8 cellular contexts compared by ENCODE assay signal in genomic region chr1:30908446-30908885, GRCh38. TPM values are rescaled to one million over a fixed set of nuclear protein-coding genes. Genes with fewer than 3 reads are reported as not detected.
DNase-seq lines count a peak whose midpoint lies in the region; ATAC-seq and TF ChIP-seq lines count a peak whose summit lies in the region.

Gene SDC3, minus strand, starts transcription at chr1:30908758. Its CDS starts 172 bp downstream, at chr1:30908586.

- peak within 1 kb of the TSS; percentile 48 for H3K4me3 ChIP-seq in WERI-Rb-1 (ENCODE audit: low read depth, low read length)
- H3K4me3 ChIP-seq in foreskin fibroblast (ENCODE audit: low read depth in 1 of 2, low read length in 2 of 2): peak within 1 kb of the TSS; percentile 66 to 73
- H3K4me3 ChIP-seq in neuron (ENCODE audit: low read length): peak within 1 kb of the TSS; percentile 75

- no peaks in the 10 kb centered on the region for H3K9me3 Mint-ChIP-seq in activated CD8-positive, alpha-beta memory T cell treated with anti-CD3 and anti-CD28 coated beads, Interleukin-2, amount 10 ng/mL, durations not matched to agents 7 days and 5 days (ENCODE audit: low read depth)

- H3K27me3 Mint-ChIP-seq in activated CD8-positive, alpha-beta memory T cell treated with anti-CD3 and anti-CD28 coated beads, Interleukin-2, amount 10 ng/mL, durations not matched to agents 7 days and 5 days: peaks cover 58% of the 10 kb centered on the region

- DNase-seq in activated CD8-positive, alpha-beta memory T cell treated with anti-CD3 and anti-CD28 coated beads, Interleukin-2, amount 10 ng/mL, durations not matched to agents 7 days and 5 days: no peak
- DNase-seq in activated CD8-positive, alpha-beta memory T cell treated with anti-CD3 and anti-CD28 coated beads, Interleukin-2, amount 50 U/mL, for 4 hours: no peak
- DNase-seq in WERI-Rb-1 (no peak), foreskin fibroblast (peak in 1 of 2 donors; percentile 72), NK-92 (lab: John Stamatoyannopoulos, UW; ENCODE audit: unreplicated experiment) (no peak), HK-2 (ENCODE audit: unreplicated experiment) (no peak), DMS114 treated with DMSO at 0.1 percent for 48 hours (lab: John Stamatoyannopoulos, UW; ENCODE audit: unreplicated experiment) (no peak)

- CTCF ChIA-PET in activated CD8-positive, alpha-beta memory T cell treated with anti-CD3 and anti-CD28 coated beads, Interleukin-2, amount 10 ng/mL, durations not matched to agents 7 days and 5 days (lab: Charles Lee): interaction anchor here (6.7 kb wide), 1 partner anchor 106 kb away, joined by 120 read pairs; no protein-coding TSS in a partner anchor

- no peak within 1 kb of the TSS for H2AFZ ChIP-seq in neuron (ENCODE audit: low read depth, low read length)

- peak; percentile 70 for ATAC-seq in activated CD8-positive, alpha-beta memory T cell treated with anti-CD3 and anti-CD28 coated beads, Interleukin-2, amount 10 ng/mL, durations not matched to agents 7 days and 5 days

- no peak within 1 kb of the TSS for H3K27ac Mint-ChIP-seq in activated CD8-positive, alpha-beta memory T cell treated with anti-CD3 and anti-CD28 coated beads, Interleukin-2, amount 10 ng/mL, durations not matched to agents 7 days and 5 days

- peaks cover 38% of the 10 kb centered on the region for H3K4me1 ChIP-seq in neuron (ENCODE audit: insufficient read depth, low read length)

- peaks cover 14% of the 10 kb centered on the region for H3K4me1 Mint-ChIP-seq in activated CD8-positive, alpha-beta memory T cell treated with anti-CD3 and anti-CD28 coated beads, Interleukin-2, amount 10 ng/mL, durations not matched to agents 7 days and 5 days

- no peaks in the 10 kb centered on the region for H3K36me3 Mint-ChIP-seq in activated CD8-positive, alpha-beta memory T cell treated with anti-CD3 and anti-CD28 coated beads, Interleukin-2, amount 10 ng/mL, durations not matched to agents 7 days and 5 days

- no peaks in the 10 kb centered on the region for H3K36me3 ChIP-seq in WERI-Rb-1
- H3K36me3 ChIP-seq in neuron (ENCODE audit: insufficient read depth, low read length): no peaks in the 10 kb centered on the region

- no peak for TF ChIP-seq CTCF in WERI-Rb-1 (IDR thresholded peaks at IDR 0.05; ENCODE audit: low read depth, low read length)
- no peak for TF ChIP-seq CTCF in foreskin fibroblast (IDR thresholded peaks at IDR 0.05; ENCODE audit: low read depth, low read length)

- peak within 1 kb of the TSS; percentile 47; the same call in 1 of the 2 replicates for H3K27ac ChIP-seq in WERI-Rb-1

- peak within 1 kb of the TSS; percentile 30 for H3K4me3 Mint-ChIP-seq in activated CD8-positive, alpha-beta memory T cell treated with anti-CD3 and anti-CD28 coated beads, Interleukin-2, amount 10 ng/mL, durations not matched to agents 7 days and 5 days

- no peaks in the 10 kb centered on the region for H3K27me3 ChIP-seq in WERI-Rb-1 (ENCODE audit: insufficient read depth, low read depth, severe bottlenecking)
- H3K27me3 ChIP-seq in neuron (ENCODE audit: insufficient read depth, low read length): peaks cover 3% of the 10 kb centered on the region

- H3K9me3 ChIP-seq in WERI-Rb-1 (ENCODE audit: severe bottlenecking) (no peaks in the 10 kb centered on the region), neuron (ENCODE audit: low read length) (no peaks in the 10 kb centered on the region)

RNA-seq across cellular contexts. Expression of gene SDC3, which starts in this region (rescaled TPM):
- total RNA-seq in activated CD8-positive, alpha-beta memory T cell treated with anti-CD3 and anti-CD28 coated beads, Interleukin-2, amount 10 ng/mL, durations not matched to agents 7 days and 5 days: not detected

Comparison
In these comparisons a context has a peak if more than half of its experiments do, and no peak if none do; other contexts are left out.
1. Peak in ATAC-seq in activated CD8-positive, alpha-beta memory T cell treated with anti-CD3 and anti-CD28 coated beads, Interleukin-2, amount 10 ng/mL, durations not matched to agents 7 days and 5 days; RNA of the gene not detected or under 1 TPM.